In genomic region chr5:79133121-79133656, GRCh38 we compare ENCODE assay signal across 1 cellular context.
A peak's percentile ranks its signal among the peaks of the same experiment; 100 is the strongest.
TF ChIP-seq lines count a peak whose summit lies in the region.

No MANE protein-coding gene starts in this region.

TF ChIP-seq in HepG2, 621 proteins besides CTCF, POLR2A, EP300 and RAD21 (continued from another document):
- no peak for TF ChIP-seq SP140L (CRISPR knock-in tag; IDR thresholded peaks at IDR 0.05; ENCODE audit: borderline replicate concordance)
- no peak for TF ChIP-seq ZNF44 (CRISPR knock-in tag; IDR thresholded peaks at IDR 0.05)
- TF ChIP-seq ZSCAN25 (CRISPR knock-in tag; IDR thresholded peaks at IDR 0.05), result no peak
- no peak for TF ChIP-seq EEA1 (CRISPR knock-in tag; IDR thresholded peaks at IDR 0.05; ENCODE audit: borderline replicate concordance)
- no peak for TF ChIP-seq ZFP36L1 (CRISPR knock-in tag; IDR thresholded peaks at IDR 0.05)
- TF ChIP-seq ZNF510 (CRISPR knock-in tag; IDR thresholded peaks at IDR 0.05; ENCODE audit: low read depth), result no peak
- no peak for TF ChIP-seq ETS1 (CRISPR knock-in tag; IDR thresholded peaks at IDR 0.05)
- TF ChIP-seq ARID3A (IDR thresholded peaks at IDR 0.05; ENCODE audit: low read depth, low read length), result peak; percentile 75; the same call in 1 of the 2 replicates
- TF ChIP-seq STAG1 (CRISPR knock-in tag; IDR thresholded peaks at IDR 0.05), result peak; percentile 70
- no peak for TF ChIP-seq ZFP37 (CRISPR knock-in tag; IDR thresholded peaks at IDR 0.05; ENCODE audit: borderline replicate concordance)
- TF ChIP-seq KLF12 (CRISPR knock-in tag; IDR thresholded peaks at IDR 0.05; ENCODE audit: borderline replicate concordance), result no peak
- no peak for TF ChIP-seq ZNF431 (CRISPR knock-in tag; IDR thresholded peaks at IDR 0.05; ENCODE audit: borderline replicate concordance, low read depth)
- TF ChIP-seq ZNF841 (CRISPR knock-in tag; IDR thresholded peaks at IDR 0.05; ENCODE audit: borderline replicate concordance), result no peak
- TF ChIP-seq PHB2 (IDR thresholded peaks at IDR 0.05; ENCODE audit: partially characterized antibody), result no peak
- no peak for TF ChIP-seq TEAD3 (CRISPR knock-in tag; optimal IDR thresholded peaks at IDR 0.05; ENCODE audit: borderline replicate concordance)
- no peak for TF ChIP-seq ZNF33B (CRISPR knock-in tag; IDR thresholded peaks at IDR 0.05)
- TF ChIP-seq CREM (IDR thresholded peaks at IDR 0.05), result no peak
- TF ChIP-seq CREM (CRISPR knock-in tag; IDR thresholded peaks at IDR 0.05), result no peak
- peak; percentile 38 for TF ChIP-seq ASH2L (IDR thresholded peaks at IDR 0.05; ENCODE audit: insufficient read length, low read depth, low read length)
- TF ChIP-seq ZNF709 (CRISPR knock-in tag; IDR thresholded peaks at IDR 0.05), result no peak
